In genomic region chr2:109348190-109348589, GRCh38 we compare ENCODE assay signal across 22 cellular contexts.
DNase-seq lines count a peak whose midpoint lies in the region; TF ChIP-seq lines count a peak whose summit lies in the region.
"Had no signal": no experiment of that assay in that cellular context is flagged by ENCODE, and none has a peak within 500 bp of the region (broad histone marks: within the 10 kb centered on the region; RNA-seq: fewer than 3 reads in every experiment).

No MANE protein-coding gene starts in this region.

- H3K4me3 Mint-ChIP-seq in activated naive CD4-positive, alpha-beta T cell treated with anti-CD3 and anti-CD28 coated beads, Interleukin-2, amount 10 ng/mL, durations not matched to agents 7 days and 5 days, result no peak overlapping the region

- H3K4me1 Mint-ChIP-seq in activated naive CD4-positive, alpha-beta T cell treated with anti-CD3 and anti-CD28 coated beads, Interleukin-2, amount 10 ng/mL, durations not matched to agents 7 days and 5 days, result peaks cover 43% of the 10 kb centered on the region

- in situ Hi-C loops in GM13976 (cut with MboI; ENCODE audit: low sequenced_read_pairs, unreplicated experiment), result no loop called here

- no peak for TF ChIP-seq CTCF in GM13976 (IDR thresholded peaks at IDR 0.05; ENCODE audit: borderline replicate concordance, control extremely low read depth, extremely low read depth, insufficient read depth, missing control alignments)

- H3K27ac ChIP-seq in angular gyrus (ENCODE audit: low read depth, low read length) (peak overlapping the region; percentile 7), skin epidermis (peak overlapping the region in 13 of 21 experiments; percentile 1 to 90 (median 43))
- H3K27ac ChIP-seq: coronary artery, ovary, SK-N-MC, VCaP had no signal

- H3K4me3 ChIP-seq in skin epidermis, result no peak overlapping the region
- H3K4me3 ChIP-seq: coronary artery, ovary, SK-N-MC had no signal

- H3K9me3 Mint-ChIP-seq in activated naive CD4-positive, alpha-beta T cell treated with anti-CD3 and anti-CD28 coated beads, Interleukin-2, amount 10 ng/mL, durations not matched to agents 7 days and 5 days, result no peaks in the 10 kb centered on the region
- H3K9me3 Mint-ChIP-seq: activated T-helper 1 cell treated with anti-CD3 and anti-CD28 coated beads, Interleukin-12 subunit alpha, Interleukin-12 subunit beta, Interleukin-2, Interleukin-4 antibody, amounts not matched to agents 30 ng/mL and 10 ng/mL and 1 ng/mL, durations not matched to agents 14 hours and 24 hours and 36 hours had no signal

- no peaks in the 10 kb centered on the region for H3K36me3 Mint-ChIP-seq in activated naive CD4-positive, alpha-beta T cell treated with anti-CD3 and anti-CD28 coated beads, Interleukin-2, amount 10 ng/mL, durations not matched to agents 7 days and 5 days
- H3K36me3 Mint-ChIP-seq: IgD-negative memory B cell had no signal

- DNase-seq in activated naive CD4-positive, alpha-beta T cell treated with anti-CD3 and anti-CD28 coated beads, Interleukin-2, amount 10 ng/mL, durations not matched to agents 7 days and 5 days, result no peak
- DNase-seq in activated naive CD4-positive, alpha-beta T cell treated with anti-CD3 and anti-CD28 coated beads, Interleukin-2, amount 50 U/mL, for 16 hours, result no peak
- DNase-seq in GM13976 (ENCODE audit: low spot score) (peak; percentile 13), DMS153 (lab: John Stamatoyannopoulos, UW) (no peak), head of caudate nucleus (no peak), HCEC 1CT (no peak)
- DNase-seq: activated CD4-positive, alpha-beta T cell treated with anti-CD3 and anti-CD28 coated beads, Interleukin-2, amount 50 U/mL, for 48 hours; DMS 273 treated with DMSO at 0.1 percent for 48 hours; kidney glomerular epithelial cell; mammary epithelial cell; NCI-H1417 treated with DMSO at 0.1 percent for 48 hours; ovary; right cardiac atrium; RPMI8226; trophoblast cell had no signal

- peak overlapping the region; percentile 86 for H3K27ac Mint-ChIP-seq in activated naive CD4-positive, alpha-beta T cell treated with anti-CD3 and anti-CD28 coated beads, Interleukin-2, amount 10 ng/mL, durations not matched to agents 7 days and 5 days

- CTCF ChIA-PET in activated naive CD4-positive, alpha-beta T cell treated with anti-CD3 and anti-CD28 coated beads, Interleukin-2, amount 10 ng/mL, durations not matched to agents 7 days and 5 days (lab: Charles Lee), result interaction anchor here (1.6 to 3.7 kb wide), 3 partner anchors 16 to 222 kb away, joined by 4 to 23 read pairs (median 10); partner anchors contain the start of gene SH3RF3

- intact Hi-C loops in head of caudate nucleus (cut with DNase I), result no loop called here

- peaks cover 26% of the 10 kb centered on the region for H3K27me3 Mint-ChIP-seq in activated naive CD4-positive, alpha-beta T cell treated with anti-CD3 and anti-CD28 coated beads, Interleukin-2, amount 10 ng/mL, durations not matched to agents 7 days and 5 days
